In genomic region chr7:55546826-55547225, GRCh38 we compare ENCODE assay signal across 9 cellular contexts. TPM values are rescaled to one million over a fixed set of nuclear protein-coding genes. Genes with fewer than 3 reads are reported as not detected.
A peak's percentile ranks its signal among the peaks of the same experiment; 100 is the strongest.
DNase-seq lines count a peak whose midpoint lies in the region; ATAC-seq, FAIRE-seq and TF ChIP-seq lines count a peak whose summit lies in the region.
"Had no signal": no experiment of that assay in that cellular context is flagged by ENCODE, and none has a peak within 500 bp of the region (broad histone marks: within the 10 kb centered on the region; RNA-seq: fewer than 3 reads in every experiment).

No MANE protein-coding gene starts in this region.

- H3K36me3 ChIP-seq in K562 (ENCODE audit: control insufficient read depth, insufficient read depth, low read length) (no peaks in the 10 kb centered on the region), kidney epithelial cell (ENCODE audit: control insufficient read depth, insufficient read depth, low read length) (no peaks in the 10 kb centered on the region), thymus (ENCODE audit: control insufficient read depth, insufficient read depth) (peaks cover 8% of the 10 kb centered on the region)

- peaks cover 5% of the 10 kb centered on the region for H3K36me3 Mint-ChIP-seq in progenitor cell of endocrine pancreas (ENCODE audit: insufficient read depth)

- H3K9me3 ChIP-seq in K562 (replicated peaks; ENCODE audit: control insufficient read depth, insufficient read depth, low read depth, low read length) (no peaks in the 10 kb centered on the region), thymus (ENCODE audit: control insufficient read depth) (no peaks in the 10 kb centered on the region)

- in situ Hi-C loops in K562 (cut with MboI): no loop called here

- H3K4me3 ChIP-seq in K562: no peak overlapping the region
- no peak overlapping the region for H3K4me3 ChIP-seq in kidney epithelial cell (ENCODE audit: low read depth, low read length)
- no peak overlapping the region for H3K4me3 ChIP-seq in thymus (ENCODE audit: low read length)

- ATAC-seq in K562 (peak; percentile 22), GM19023 (IDR thresholded peaks at IDR 0.05; ENCODE audit: unreplicated experiment) (no peak)

- H3K9me3 Mint-ChIP-seq in progenitor cell of endocrine pancreas (ENCODE audit: low read depth): no peaks in the 10 kb centered on the region

- TF ChIP-seq CTCF in K562 (IDR thresholded peaks at IDR 0.05 in 2 of 3, conservative IDR thresholded peaks at IDR 0.05 in 1 of 3; ENCODE audit: insufficient read depth in 2 of 3, low read depth in 1 of 3, low read length in 3 of 3) (no peak), kidney epithelial cell (IDR thresholded peaks at IDR 0.05; ENCODE audit: insufficient read depth, low read length, poor library complexity, severe bottlenecking) (no peak), progenitor cell of endocrine pancreas (IDR thresholded peaks at IDR 0.05; ENCODE audit: unreplicated experiment) (no peak)

- no peak overlapping the region for H2AFZ ChIP-seq in K562 (ENCODE audit: low read depth, low read length)

- BruUV-seq in K562 (replicated peaks; lab: Mats Ljungman, UMichigan): no TSS peak

- TF ChIP-seq POLR2A in K562 (conservative IDR thresholded peaks at IDR 0.05): no peak

- peak overlapping the region in 1 of 2 experiments; percentile 69; a peak in 2 of 4 replicates for H3K9ac ChIP-seq in K562 (ENCODE audit: insufficient read depth in 1 of 2, low read depth in 2 of 2, low read length in 2 of 2)

- no peak for FAIRE-seq in K562 (lab: Jason Lieb, UNC)

- no peaks in the 10 kb centered on the region for H3K9me1 ChIP-seq in K562 (ENCODE audit: control insufficient read depth, insufficient read depth, low read length)

- no peak for TF ChIP-seq RAD21 in K562 (CRISPR knock-in tag; conservative IDR thresholded peaks at IDR 0.05 in 1 of 2, IDR thresholded peaks at IDR 0.05 in 1 of 2)

- H3K4me3 Mint-ChIP-seq in progenitor cell of endocrine pancreas (ENCODE audit: low read depth): no peak overlapping the region

- no peak overlapping the region for H3K4me2 ChIP-seq in K562 (ENCODE audit: insufficient read depth, low read length)

- peaks cover 33% of the 10 kb centered on the region; the same call in 2 of the 3 replicates for H3K79me2 ChIP-seq in K562 (ENCODE audit: control insufficient read depth, insufficient read depth, low read length)

- DNase-seq in DMS 273 treated with DMSO at 0.1 percent for 48 hours (lab: John Stamatoyannopoulos, UW): peak; percentile 76
- DNase-seq in GOT3 (lab: John Stamatoyannopoulos, UW): peak; percentile 59
- DNase-seq in NCI-H446 (lab: John Stamatoyannopoulos, UW): peak; percentile 68 to 82
- DNase-seq in K562 (ENCODE audit: extremely low read depth in 1 of 4, low spot score in 3 of 4): no peak
- DNase-seq in kidney epithelial cell (ENCODE audit: low read depth): peak; percentile 78
- no peak for DNase-seq in progenitor cell of endocrine pancreas (ENCODE audit: low spot score, unreplicated experiment)

- H3K4me1 ChIP-seq in K562 (replicated peaks in 1 of 2; ENCODE audit: control insufficient read depth in 2 of 2, insufficient read depth in 2 of 2, low read length in 2 of 2) (no peaks in the 10 kb centered on the region; a peak in 1 of 5 replicates), thymus (ENCODE audit: control insufficient read depth, insufficient read depth, low read length) (peaks cover 47% of the 10 kb centered on the region)

- H4K20me1 ChIP-seq in K562 (replicated peaks; ENCODE audit: control insufficient read depth, insufficient read depth, low read length): peaks cover 26% of the 10 kb centered on the region

- H3K4me1 Mint-ChIP-seq in progenitor cell of endocrine pancreas (ENCODE audit: low read depth): peaks cover 12% of the 10 kb centered on the region

- H3K27me3 ChIP-seq in K562 (ENCODE audit: control insufficient read depth in 2 of 2, insufficient read depth in 2 of 2, low read length in 2 of 2) (no peaks in the 10 kb centered on the region), kidney epithelial cell (ENCODE audit: control insufficient read depth, insufficient read depth, low read length) (no peaks in the 10 kb centered on the region), thymus (ENCODE audit: control insufficient read depth, insufficient read depth) (no peaks in the 10 kb centered on the region)

- H3K27ac ChIP-seq in K562 (ENCODE audit: extremely low read depth, low read depth, low read length): no peak overlapping the region
- H3K27ac ChIP-seq in thymus (ENCODE audit: low read depth): peak overlapping the region; percentile 13
- H3K27ac ChIP-seq: VCaP had no signal

- no peak overlapping the region for H3K27ac Mint-ChIP-seq in progenitor cell of endocrine pancreas

- H3K27me3 Mint-ChIP-seq in progenitor cell of endocrine pancreas: no peaks in the 10 kb centered on the region

- no peak for TF ChIP-seq EP300 in K562 (IDR thresholded peaks at IDR 0.05; ENCODE audit: low read length)

- CTCF ChIA-PET in K562 (lab: Yijun Ruan, JAX; ENCODE audit: low intra/inter-chr PET ratio): no interaction called here

- POLR2A ChIA-PET in K562 (lab: Yijun Ruan, JAX): interaction anchor here (0.7 to 0.8 kb wide), 2 partner anchors 18 to 269 kb away, joined by 3 read pairs; no protein-coding TSS in a partner anchor

- intact Hi-C loops in K562 (cut with micrococcal nuclease): no loop called here

- 58% methylated on average over 4 of the region's 4 CpGs for WGBS in K562 (ENCODE audit: insufficient coverage, low coverage, missing lambda C conversion rate)
- WGBS in thymus: 29% methylated on average over 4 of the region's 4 CpGs

TF ChIP-seq in K562, 482 proteins besides CTCF, POLR2A, EP300 and RAD21:
- TF ChIP-seq ZNF316 (IDR thresholded peaks at IDR 0.05) (peak; percentile 50), MAFG (tag; conservative IDR thresholded peaks at IDR 0.05) (peak; percentile 34; the same call in 1 of the 2 replicates), NFE2 (IDR thresholded peaks at IDR 0.05; ENCODE audit: low read depth) (peak; percentile 67), ETS2 (tag; IDR thresholded peaks at IDR 0.05; ENCODE audit: borderline replicate concordance, poor library complexity, severe bottlenecking) (no peak), C11orf30 (IDR thresholded peaks at IDR 0.05; ENCODE audit: low read depth) (peak; percentile 67)

RNA-seq across cellular contexts. Expression of gene VOPP1, which starts 25.5 kb away (rescaled TPM):
- 22.5 and 27.7 TPM in 2 replicates for total RNA-seq in K562 (2011; cell fraction: chromatin; rRNA removed; ENCODE audit: low replicate concordance)
- 28.4 and 32.9 TPM in 2 replicates for total RNA-seq in K562 (2011; cell fraction: nucleolus; rRNA removed)
- 36.5 and 44.2 TPM in 2 replicates for total RNA-seq in K562 (2011; cell fraction: nucleoplasm; rRNA removed)
- total RNA-seq in K562 (2014; rRNA removed) (31.0 and 41.3 TPM in 2 replicates), K562 (2014; rRNA removed; fragmentation: Illumina TruSeq; extraction: Trizol) (32.4 and 32.8 TPM in 2 replicates), K562 (2015; rRNA removed; fragmentation: Illumina TruSeq; extraction: Trizol) (33.1 and 35.9 TPM in 2 replicates), K562 (2021) (45.8 and 47.0 TPM in 2 replicates), kidney epithelial cell (115 and 118 TPM in 2 replicates), progenitor cell of endocrine pancreas (45.6 and 47.8 TPM in 2 replicates)
- polyA plus RNA-seq in K562 (2011; rRNA removed) (27.3 and 32.5 TPM in 2 replicates), K562 (2014; fragmentation: Illumina TruSeq; extraction: Trizol) (31.2 and 36.5 TPM in 2 replicates), K562 (2014; fragmentation: Nextera tagmentation; extraction: Ambion mirVana) (10 to 100 TPM in 1 of 2 experiments, 1 to 10 TPM in 1; 8.2 to 11.0 TPM), K562 (2014; rRNA removed) (31.0 and 35.3 TPM in 2 replicates), thymus (61.9 TPM)
- polyA plus RNA-seq in K562 (2011; cell fraction: cytosol; rRNA removed): 31.1 and 42.4 TPM in 2 replicates
- polyA plus RNA-seq in K562 (2011; cell fraction: nucleus; rRNA removed): 13.2 and 14.1 TPM in 2 replicates
- 32.7 and 35.8 TPM in 2 replicates for polyA plus RNA-seq in K562 (2012)
- 36.3 and 42.1 TPM in 2 replicates for polyA minus RNA-seq in K562 (2011; rRNA and poly(A)+ RNA removed)
- polyA minus RNA-seq in K562 (2011; cell fraction: cytosol; rRNA and poly(A)+ RNA removed): 30.5 and 37.7 TPM in 2 replicates
- polyA minus RNA-seq in K562 (2011; cell fraction: nucleus; rRNA and poly(A)+ RNA removed): 6.7 and 7.6 TPM in 2 replicates

Comparison
In these comparisons a context has a peak if more than half of its experiments do, and no peak if none do; other contexts are left out.
1. DNase-seq: peak in DMS 273 treated with DMSO at 0.1 percent for 48 hours (single experiment), GOT3 (single experiment), NCI-H446 (2 of 2) and kidney epithelial cell (single experiment); none in K562 (0 of 4) and progenitor cell of endocrine pancreas (single experiment).